18 cellular contexts compared by ENCODE assay signal in the genomic region with DNA sequence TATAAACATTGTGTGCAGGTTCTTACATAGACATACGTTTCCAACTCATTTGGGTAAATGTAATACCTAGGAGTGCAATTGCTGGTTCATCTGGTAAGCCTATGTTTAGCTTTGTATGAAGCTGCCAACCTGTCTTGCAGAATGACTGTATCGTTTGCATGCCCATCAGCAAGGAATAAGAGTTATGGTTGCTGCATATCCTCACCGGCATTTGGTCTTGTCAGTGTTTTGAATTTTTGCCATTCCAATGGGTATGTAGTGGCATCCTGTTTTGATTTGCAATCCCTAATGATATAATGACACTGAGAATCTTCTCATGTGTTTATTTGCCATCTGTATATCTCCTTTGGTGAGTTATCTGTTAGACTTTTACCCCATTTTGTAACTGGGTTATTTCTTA. TPM values are rescaled to one million over a fixed set of nuclear protein-coding genes. Genes with fewer than 3 reads are reported as not detected.
A peak's percentile ranks its signal among the peaks of the same experiment; 100 is the strongest.
DNase-seq lines count a peak whose midpoint lies in the region; ATAC-seq and TF ChIP-seq lines count a peak whose summit lies in the region.
"Had no signal": no experiment of that assay in that cellular context is flagged by ENCODE, and none has a peak within 500 bp of the region (broad histone marks: within the 10 kb centered on the region; RNA-seq: fewer than 3 reads in every experiment).

No MANE protein-coding gene starts in this region.

- no peak for ATAC-seq in HG02938 (IDR thresholded peaks at IDR 0.05; ENCODE audit: unreplicated experiment)
- ATAC-seq: right lobe of liver had no signal

- no peak for TF ChIP-seq CTCF in MCF 10A (IDR thresholded peaks at IDR 0.05; ENCODE audit: unreplicated experiment)
- no peak for TF ChIP-seq CTCF in breast epithelium (IDR thresholded peaks at IDR 0.05)
- no peak for TF ChIP-seq CTCF in fibroblast of the aortic adventitia (IDR thresholded peaks at IDR 0.05; ENCODE audit: insufficient read depth, low read length)
- TF ChIP-seq CTCF in GM20000 (IDR thresholded peaks at IDR 0.05; ENCODE audit: extremely low read depth, missing control alignments): no peak

- CTCF ChIA-PET in MCF 10A (lab: Yijun Ruan, JAX): interaction anchor here (0.5 kb wide), 1 partner anchor 1303 kb away, joined by 3 read pairs; no protein-coding TSS in a partner anchor

- no peaks in the 10 kb centered on the region for H3K4me1 Mint-ChIP-seq in MCF 10A (ENCODE audit: insufficient read depth, unreplicated experiment)
- H3K4me1 Mint-ChIP-seq: brain; CD8-positive, alpha-beta memory T cell had no signal

- H3K4me1 ChIP-seq in breast epithelium (no peaks in the 10 kb centered on the region), adipocyte (ENCODE audit: control insufficient read depth, insufficient read depth, low read length) (no peaks in the 10 kb centered on the region)
- H3K4me1 ChIP-seq: right lobe of liver had no signal

- no peak overlapping the region for H3K9ac ChIP-seq in adipocyte (ENCODE audit: low read length)

- POLR2A ChIA-PET in MCF 10A (lab: Yijun Ruan, JAX): interaction anchor here (0.5 kb wide), 1 partner anchor 42 kb away, joined by 3 read pairs; no protein-coding TSS in a partner anchor

- H3K27ac ChIP-seq in breast epithelium: no peak overlapping the region
- H3K27ac ChIP-seq: 22Rv1, right lobe of liver had no signal

- no peak overlapping the region for H3K27ac Mint-ChIP-seq in MCF 10A (ENCODE audit: low read depth, unreplicated experiment)
- H3K27ac Mint-ChIP-seq: brain; CD8-positive, alpha-beta memory T cell had no signal

- H3K9me3 Mint-ChIP-seq in MCF 10A (ENCODE audit: unreplicated experiment): no peaks in the 10 kb centered on the region
- H3K9me3 Mint-ChIP-seq: brain; CD8-positive, alpha-beta memory T cell had no signal

- H3K27me3 Mint-ChIP-seq in MCF 10A (ENCODE audit: insufficient read depth, unreplicated experiment): no peaks in the 10 kb centered on the region
- H3K27me3 Mint-ChIP-seq: brain; CD8-positive, alpha-beta memory T cell had no signal

- intact Hi-C loops in MCF 10A (cut with micrococcal nuclease) (no loop called here), breast epithelium (cut with DNase I; ENCODE audit: low total_unique reads) (no loop called here)

- BruUV-seq in MCF 10A (replicated peaks; lab: Mats Ljungman, UMichigan): no TSS peak

- no peak overlapping the region for H3K4me3 Mint-ChIP-seq in MCF 10A (ENCODE audit: unreplicated experiment)
- H3K4me3 Mint-ChIP-seq: brain; CD8-positive, alpha-beta memory T cell had no signal

- no peaks in the 10 kb centered on the region for H3K36me3 Mint-ChIP-seq in MCF 10A (ENCODE audit: insufficient read depth, unreplicated experiment)
- H3K36me3 Mint-ChIP-seq: brain; CD8-positive, alpha-beta memory T cell had no signal

- H3K9me3 ChIP-seq in breast epithelium (no peaks in the 10 kb centered on the region), adipocyte (ENCODE audit: control insufficient read depth, low read length) (peaks cover 1% of the 10 kb centered on the region)
- H3K9me3 ChIP-seq: HAP-1, right lobe of liver had no signal

- no peak overlapping the region for H3K4me3 ChIP-seq in breast epithelium
- no peak overlapping the region for H3K4me3 ChIP-seq in adipocyte (ENCODE audit: low read length)
- no peak overlapping the region for H3K4me3 ChIP-seq in fibroblast of the aortic adventitia (ENCODE audit: low read depth, low read length)
- H3K4me3 ChIP-seq: HAP-1, right lobe of liver had no signal

- TF ChIP-seq POLR2A in breast epithelium (IDR thresholded peaks at IDR 0.05): no peak

- H3K36me3 ChIP-seq in breast epithelium (no peaks in the 10 kb centered on the region), adipocyte (ENCODE audit: control insufficient read depth, insufficient read depth, low read length, severe bottlenecking) (no peaks in the 10 kb centered on the region)
- H3K36me3 ChIP-seq: right lobe of liver had no signal

- H3K27me3 ChIP-seq in breast epithelium: no peaks in the 10 kb centered on the region
- no peaks in the 10 kb centered on the region for H3K27me3 ChIP-seq in adipocyte (replicated peaks; ENCODE audit: control insufficient read depth, insufficient read depth, low read length)
- H3K27me3 ChIP-seq: right lobe of liver had no signal

- DNase-seq in MCF 10A (ENCODE audit: unreplicated experiment) (peak; percentile 1), breast epithelium (ENCODE audit: low spot score in 2 of 2) (no peak), adipocyte (ENCODE audit: low read depth) (peak; percentile 31), fibroblast of the aortic adventitia (ENCODE audit: low read depth) (peak; percentile 10), GM20000 (ENCODE audit: low spot score) (no peak), NCI-H1092 (lab: John Stamatoyannopoulos, UW) (no peak), occipital lobe (lab: John Stamatoyannopoulos, UW) (no peak)
- DNase-seq: activated CD8-positive, alpha-beta memory T cell treated with anti-CD3 and anti-CD28 coated beads, Interleukin-2, amount 50 U/mL, for 48 hours; activated naive CD4-positive, alpha-beta T cell; CD8-positive, alpha-beta memory T cell; effector memory CD4-positive, alpha-beta T cell; NCI-H1105; right lobe of liver; SHP77 treated with DMSO at 0.1 percent for 48 hours had no signal

RNA-seq across cellular contexts. Expression of a gene that starts 20.7 kb away (rescaled TPM):
- 5.5 and 8.1 TPM in 2 replicates for total RNA-seq in MCF 10A (2022)
- 1 to 10 TPM; 2.0 to 5.9 (median 3.8) TPM for total RNA-seq in breast epithelium
- total RNA-seq in fibroblast of the aortic adventitia (ENCODE audit: low replicate concordance): 4.0 and 19.7 TPM in 2 replicates
- 3.9 TPM for total RNA-seq in occipital lobe

Comparison
In these comparisons a context has a peak if more than half of its experiments do, and no peak if none do; other contexts are left out.
1. DNase-seq: peak in MCF 10A (single experiment), adipocyte (single experiment) and fibroblast of the aortic adventitia (single experiment); none in breast epithelium (0 of 2), GM20000 (single experiment), NCI-H1092 (single experiment) and occipital lobe (single experiment).